1 cellular context compared by ENCODE assay signal in genomic region chr12:124563809-124564208, GRCh38.
A peak's percentile ranks its signal among the peaks of the same experiment; 100 is the strongest.
TF ChIP-seq lines count a peak whose summit lies in the region.

No MANE protein-coding gene starts in this region.

TF ChIP-seq in GM12878, 131 proteins besides CTCF, POLR2A, EP300 and RAD21:
- TF ChIP-seq TCF7 (IDR thresholded peaks at IDR 0.05; ENCODE audit: borderline replicate concordance) = no peak
- 0 out of 2 replicates have a peak, but pooled peaks have one; percentile 60 for TF ChIP-seq WRNIP1 (IDR thresholded peaks at IDR 0.05; ENCODE audit: borderline replicate concordance, low read depth, low read length)
- peak; percentile 10; the same call in 1 of the 2 replicates for TF ChIP-seq HDGF (IDR thresholded peaks at IDR 0.05)
- peak; percentile 55; the same call in 1 of the 2 replicates for TF ChIP-seq KDM1A (IDR thresholded peaks at IDR 0.05; ENCODE audit: borderline replicate concordance)
- no peak for TF ChIP-seq ZBTB4 (CRISPR knock-in tag; IDR thresholded peaks at IDR 0.05)
- TF ChIP-seq SMARCA5 (IDR thresholded peaks at IDR 0.05) = peak; percentile 89
- TF ChIP-seq ZNF217 (IDR thresholded peaks at IDR 0.05) = peak; percentile 75
- no peak for TF ChIP-seq FOXK2 (IDR thresholded peaks at IDR 0.05)
- TF ChIP-seq RFX5 (IDR thresholded peaks at IDR 0.05; ENCODE audit: low read depth, low read length) = no peak
TF ChIP-seq in GM12878: peak in this region for 5.
